10 cellular contexts compared by ENCODE assay signal in the genomic region with DNA sequence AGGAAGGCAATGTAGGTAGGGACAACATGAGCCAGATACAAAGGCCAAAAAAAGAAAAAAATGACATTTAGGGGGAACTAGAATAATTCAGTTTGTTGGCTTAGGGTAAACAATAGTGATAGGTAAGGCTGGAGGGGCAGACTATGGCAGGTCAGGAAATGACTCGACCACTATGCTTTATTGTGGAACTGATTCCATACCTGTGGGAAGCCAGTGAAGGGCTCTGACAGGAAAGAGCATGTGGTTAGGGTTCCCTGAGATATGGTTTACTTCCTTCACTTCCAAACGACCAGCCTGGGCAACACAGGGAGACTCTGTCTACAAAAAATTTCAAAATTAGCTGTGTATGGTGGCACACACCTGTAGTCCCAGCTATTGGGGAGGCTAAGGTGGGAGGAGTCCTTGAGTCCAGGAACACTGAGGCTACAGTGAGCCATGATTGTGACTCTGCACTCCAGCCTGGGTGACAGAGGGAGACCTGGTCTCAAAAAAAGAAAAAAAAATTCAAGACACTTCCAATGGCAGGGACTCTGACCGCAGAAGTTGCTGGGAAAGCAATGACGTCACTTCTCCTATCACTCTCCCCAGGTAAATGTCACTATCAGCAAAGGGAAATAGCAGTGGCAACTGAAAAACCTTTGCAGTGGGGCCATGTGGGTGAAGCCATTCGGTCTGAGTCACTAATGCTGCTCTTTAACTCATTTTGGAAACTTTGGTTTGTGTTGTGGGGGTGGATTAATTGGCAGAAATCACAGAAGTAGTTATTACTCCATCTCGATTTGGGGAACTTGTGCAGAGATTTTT.
A peak's percentile ranks its signal among the peaks of the same experiment; 100 is the strongest.
DNase-seq lines count a peak whose midpoint lies in the region; ATAC-seq, FAIRE-seq and TF ChIP-seq lines count a peak whose summit lies in the region.
"Had no signal": no experiment of that assay in that cellular context is flagged by ENCODE, and none has a peak within 500 bp of the region (broad histone marks: within the 10 kb centered on the region; RNA-seq: fewer than 3 reads in every experiment).

No MANE protein-coding gene starts in this region.

- H3K4me1 ChIP-seq in H9 (ENCODE audit: insufficient read depth, low read length) (no peaks in the 10 kb centered on the region), pancreas (peaks cover 15 to 24% (median 22%) of the 10 kb centered on the region in 3 donors)

- H2BK12ac ChIP-seq in H9 (ENCODE audit: insufficient read length, low read depth, low read length), result no peak overlapping the region

- H3K23ac ChIP-seq in H9 (ENCODE audit: insufficient read length, low read depth, low read length), result no peak overlapping the region

- CTCF ChIA-PET in RWPE1 (lab: Yijun Ruan, JAX), result no interaction called here

- no peak overlapping the region for H4K91ac ChIP-seq in H9 (ENCODE audit: insufficient read length, low read depth, low read length)

- H2AFZ ChIP-seq in H9 (ENCODE audit: low read length), result no peak overlapping the region

- WGBS in H9 (ENCODE audit: extremely low coverage, insufficient read length, low lambda C conversion rate), result no CpG with 5 or more reads among the region's 6 CpGs
- WGBS in pancreas, 2 donors, result 44 to 52% methylated on average over 6 of the region's 6 CpGs

- no peak overlapping the region for H3K4me3 Mint-ChIP-seq in H9
- H3K4me3 Mint-ChIP-seq in activated T-helper 17 cell treated with anti-CD3 and anti-CD28 coated beads, Interleukin-2, amount 50 U/mL, for 72 hours, result peak overlapping the region; percentile 65

- H2BK15ac ChIP-seq in H9 (ENCODE audit: low read depth, low read length), result no peak overlapping the region

- intact Hi-C loops in pancreas (cut with DNase I), result no loop called here

- peaks cover 3% of the 10 kb centered on the region; the same call in 1 of the 2 replicates for H3K27me3 Mint-ChIP-seq in H9 (ENCODE audit: low read depth)
- H3K27me3 Mint-ChIP-seq in activated T-helper 17 cell treated with anti-CD3 and anti-CD28 coated beads, Interleukin-2, amount 50 U/mL, for 72 hours, result no peaks in the 10 kb centered on the region

- DNase-seq in AG10803 (ENCODE audit: low read depth), result peak; percentile 44
- no peak for DNase-seq in H9
- DNase-seq in pancreas, result peak in 1 of 6 donors; percentile 23
- no peak for DNase-seq in D721Med (ENCODE audit: insufficient read length, low spot score)
- DNase-seq in GM19238 (ENCODE audit: insufficient read length, low spot score), result no peak
- no peak for DNase-seq in NCI-H1048 (lab: John Stamatoyannopoulos, UW)
- no peak for DNase-seq in RWPE1 (ENCODE audit: low spot score)

- H3K56ac ChIP-seq in H9 (ENCODE audit: insufficient read length, low read depth, low read length), result no peak overlapping the region

- no peak overlapping the region for H4K5ac ChIP-seq in H9 (ENCODE audit: insufficient read length, low read depth, low read length)

- no peak overlapping the region for H4K8ac ChIP-seq in H9 (replicated peaks; ENCODE audit: insufficient read length, low read depth, low read length)

- POLR2A ChIA-PET in RWPE1 (lab: Yijun Ruan, JAX; ENCODE audit: low non-redundant PET), result no interaction called here

- H3K36me3 ChIP-seq in pancreas, result no peaks in the 10 kb centered on the region
- H3K36me3 ChIP-seq: gastroesophageal sphincter had no signal

- H3K9ac ChIP-seq in H9 (ENCODE audit: extremely low read depth, insufficient read length, low read length), result no peak overlapping the region

- no peaks in the 10 kb centered on the region for H3K79me2 ChIP-seq in H9 (ENCODE audit: insufficient read depth, low read length)

- peaks cover 14 to 19% of the 10 kb centered on the region in 2 experiments for H3K4me1 Mint-ChIP-seq in H9
- peaks cover 28% of the 10 kb centered on the region for H3K4me1 Mint-ChIP-seq in activated T-helper 17 cell treated with anti-CD3 and anti-CD28 coated beads, Interleukin-2, amount 50 U/mL, for 72 hours

- H3K27ac ChIP-seq in H9 (ENCODE audit: insufficient read length, low read depth, low read length) (no peak overlapping the region), pancreas (peak overlapping the region in 1 of 4 donors; percentile 2), RWPE1 (no peak overlapping the region)

- FAIRE-seq in pancreas (lab: Jason Lieb, UNC), result no peak
- no peak for FAIRE-seq in D721Med (lab: Jason Lieb, UNC)
- FAIRE-seq: TTC549 had no signal

- no peaks in the 10 kb centered on the region for H3K79me1 ChIP-seq in H9 (ENCODE audit: insufficient read depth, low read depth, low read length, poor library complexity, severe bottlenecking)

- H4K20me1 ChIP-seq in H9 (ENCODE audit: control insufficient read depth, insufficient read depth, insufficient read length), result no peaks in the 10 kb centered on the region

- H2BK120ac ChIP-seq in H9 (ENCODE audit: low read depth, low read length, poor library complexity, severe bottlenecking), result no peak overlapping the region

- H3K9me3 ChIP-seq in H9 (ENCODE audit: control insufficient read depth, low read depth, low read length) (no peaks in the 10 kb centered on the region), pancreas (no peaks in the 10 kb centered on the region)
- H3K9me3 ChIP-seq: gastroesophageal sphincter had no signal

- TF ChIP-seq CTCF in AG10803 (conservative IDR thresholded peaks at IDR 0.05; ENCODE audit: low read length) (no peak), H9 (conservative IDR thresholded peaks at IDR 0.05) (no peak), pancreas (IDR thresholded peaks at IDR 0.05) (no peak), D721Med (IDR thresholded peaks at IDR 0.05; ENCODE audit: insufficient read depth, missing control alignments) (no peak), RWPE1 (conservative IDR thresholded peaks at IDR 0.05; ENCODE audit: low read depth) (no peak)

- no peak overlapping the region for H3K27ac Mint-ChIP-seq in H9
- H3K27ac Mint-ChIP-seq in activated T-helper 17 cell treated with anti-CD3 and anti-CD28 coated beads, Interleukin-2, amount 50 U/mL, for 72 hours, result peak overlapping the region; percentile 89

- no peaks in the 10 kb centered on the region for H3K36me3 Mint-ChIP-seq in H9 (ENCODE audit: insufficient read depth in 1 of 3, low read depth in 3 of 3)
- H3K36me3 Mint-ChIP-seq in activated T-helper 17 cell treated with anti-CD3 and anti-CD28 coated beads, Interleukin-2, amount 50 U/mL, for 72 hours (ENCODE audit: low read depth), result no peaks in the 10 kb centered on the region

- H3K18ac ChIP-seq in H9 (ENCODE audit: insufficient read length, low read depth, low read length), result no peak overlapping the region

- no peak overlapping the region for H3T11ph ChIP-seq in H9 (ENCODE audit: low read length)

- ATAC-seq in activated T-helper 17 cell treated with anti-CD3 and anti-CD28 coated beads, Interleukin-2, amount 50 U/mL, for 72 hours (replicated peaks), result peak; percentile 84
- ATAC-seq in pancreas, result peak; percentile 14 to 35 (median 33)
- ATAC-seq: gastroesophageal sphincter had no signal

- no peaks in the 10 kb centered on the region; a peak in 1 of 5 replicates for H3K9me3 Mint-ChIP-seq in H9
- no peaks in the 10 kb centered on the region for H3K9me3 Mint-ChIP-seq in activated T-helper 17 cell treated with anti-CD3 and anti-CD28 coated beads, Interleukin-2, amount 50 U/mL, for 72 hours

- H2AK5ac ChIP-seq in H9 (ENCODE audit: insufficient read length, low read length), result no peak overlapping the region

- H3K4ac ChIP-seq in H9 (ENCODE audit: low read depth, low read length), result no peak overlapping the region

- peak overlapping the region; percentile 60 for H2BK20ac ChIP-seq in H9 (ENCODE audit: low read depth, low read length, poor library complexity, severe bottlenecking)

- H3K23me2 ChIP-seq in H9 (ENCODE audit: insufficient read length, low read depth, low read length, poor library complexity, severe bottlenecking), result no peaks in the 10 kb centered on the region

- H3K4me2 ChIP-seq in H9 (ENCODE audit: insufficient read depth, insufficient read length, low read length), result no peak overlapping the region

- no peak overlapping the region for H3K14ac ChIP-seq in H9 (ENCODE audit: insufficient read depth, low read length)

- no peak overlapping the region for H2BK5ac ChIP-seq in H9 (ENCODE audit: insufficient read length, low read length)

- H3K4me3 ChIP-seq in AG10803 (ENCODE audit: low read length) (no peak overlapping the region), pancreas (no peak overlapping the region)
- H3K4me3 ChIP-seq: gastroesophageal sphincter had no signal

- H3K27me3 ChIP-seq in H9 (ENCODE audit: insufficient read depth, low read length), result no peaks in the 10 kb centered on the region
- H3K27me3 ChIP-seq in pancreas, result no peaks in the 10 kb centered on the region
- H3K27me3 ChIP-seq: gastroesophageal sphincter had no signal
